19 cellular contexts compared by ENCODE assay signal in the genomic region with DNA sequence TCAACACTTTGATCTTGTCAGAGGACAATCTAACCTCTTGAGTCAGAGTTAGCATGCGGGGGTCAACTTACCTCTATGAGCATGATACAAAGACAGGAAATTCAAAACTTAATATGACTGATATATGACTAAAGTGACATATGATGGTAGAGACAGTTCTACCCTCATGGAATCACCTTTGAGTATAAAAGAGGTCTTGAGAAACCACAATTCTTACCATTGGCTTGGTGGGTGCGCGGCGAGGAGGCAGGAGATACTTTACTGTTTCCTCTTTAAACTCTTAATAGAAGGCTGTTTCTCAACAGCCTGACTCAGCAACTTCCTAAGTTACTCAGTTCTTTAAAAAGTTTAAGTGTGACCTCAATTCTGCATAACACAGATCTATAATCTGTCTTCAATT.
DNase-seq lines count a peak whose midpoint lies in the region; ATAC-seq and TF ChIP-seq lines count a peak whose summit lies in the region.
"Had no signal": no experiment of that assay in that cellular context is flagged by ENCODE, and none has a peak within 500 bp of the region (broad histone marks: within the 10 kb centered on the region; RNA-seq: fewer than 3 reads in every experiment).

No MANE protein-coding gene starts in this region.

- intact Hi-C loops in mammary epithelial cell (cut with micrococcal nuclease) (no loop called here), MCF 10A (cut with micrococcal nuclease) (no loop called here), upper lobe of right lung (cut with DNase I) (no loop called here)

- in situ Hi-C loops in mammary epithelial cell (cut with MboI; ENCODE audit: low sequenced_read_pairs in 2 of 2) = no loop called here

- no peak overlapping the region for H3K4me3 ChIP-seq in mammary epithelial cell (replicated peaks in 1 of 3; ENCODE audit: insufficient read depth in 1 of 3, low read depth in 2 of 3, low read length in 3 of 3)
- H3K4me3 ChIP-seq in choroid plexus epithelial cell (ENCODE audit: low read depth, low read length) = no peak overlapping the region
- H3K4me3 ChIP-seq in upper lobe of right lung = no peak overlapping the region
- H3K4me3 ChIP-seq: dorsolateral prefrontal cortex, GM23338, skin epidermis had no signal

- no peaks in the 10 kb centered on the region for H3K36me3 ChIP-seq in mammary epithelial cell (ENCODE audit: insufficient read depth, low read length)
- H3K36me3 ChIP-seq in upper lobe of right lung = no peaks in the 10 kb centered on the region

- H3K9me3 ChIP-seq in mammary epithelial cell (replicated peaks; ENCODE audit: insufficient read depth, low read length) (no peaks in the 10 kb centered on the region), upper lobe of right lung (no peaks in the 10 kb centered on the region)

- peak; percentile 0 for DNase-seq in mammary epithelial cell
- no peak for DNase-seq in MCF 10A (ENCODE audit: unreplicated experiment)
- peak; percentile 63 to 89 for DNase-seq in NOMO-1 (lab: John Stamatoyannopoulos, UW; ENCODE audit: unreplicated experiment in 2 of 2)
- DNase-seq in choroid plexus epithelial cell (ENCODE audit: low read depth) = peak; percentile 10
- DNase-seq in stimulated activated naive CD8-positive, alpha-beta T cell treated with anti-CD3 and anti-CD28 coated beads, Interleukin-15, Interleukin-2, amounts not matched to agents 100 U/mL and 50 U/mL, for 24 hours = no peak
- DNase-seq in upper lobe of right lung = no peak
- no peak for DNase-seq in glutamatergic neuron
- DNase-seq in NCI-H2171 treated with DMSO at 0.1 percent for 48 hours (lab: John Stamatoyannopoulos, UW) = no peak
- DNase-seq: activated CD4-positive, alpha-beta T cell treated with anti-CD3 and anti-CD28 coated beads, Interleukin-2, amount 10 ng/mL, durations not matched to agents 7 days and 5 days; DMS 273 treated with DMSO at 0.1 percent for 48 hours; dorsolateral prefrontal cortex; mesendoderm; NCI-H1417; NCI-H446 treated with DMSO at 0.1 percent for 48 hours; occipital lobe; T-helper 17 cell had no signal

- H3K27me3 ChIP-seq in mammary epithelial cell (ENCODE audit: insufficient read depth, low read length) = no peaks in the 10 kb centered on the region
- H3K27me3 ChIP-seq in upper lobe of right lung = no peaks in the 10 kb centered on the region
- H3K27me3 ChIP-seq: dorsolateral prefrontal cortex had no signal

- POLR2A ChIA-PET in MCF 10A (lab: Yijun Ruan, JAX) = no interaction called here

- TF ChIP-seq CTCF in mammary epithelial cell (conservative IDR thresholded peaks at IDR 0.05 in 1 of 2, IDR thresholded peaks at IDR 0.05 in 1 of 2; ENCODE audit: extremely low read depth in 1 of 2, insufficient read depth in 1 of 2, low read depth in 1 of 2, low read length in 2 of 2) = no peak
- no peak for TF ChIP-seq CTCF in MCF 10A (IDR thresholded peaks at IDR 0.05; ENCODE audit: unreplicated experiment)
- no peak for TF ChIP-seq CTCF in choroid plexus epithelial cell (conservative IDR thresholded peaks at IDR 0.05; ENCODE audit: low read depth, low read length)
- no peak for TF ChIP-seq CTCF in upper lobe of right lung (IDR thresholded peaks at IDR 0.05)
- no peak for TF ChIP-seq CTCF in glutamatergic neuron (IDR thresholded peaks at IDR 0.05; ENCODE audit: partially characterized antibody, unreplicated experiment)

- dilution Hi-C loops in mammary epithelial cell (cut with HindIII; ENCODE audit: low sequenced_read_pairs) = no loop called here

- no peaks in the 10 kb centered on the region for H3K9me3 Mint-ChIP-seq in MCF 10A (ENCODE audit: unreplicated experiment)
- peaks cover 2% of the 10 kb centered on the region for H3K9me3 Mint-ChIP-seq in glutamatergic neuron (ENCODE audit: unreplicated experiment)
- H3K9me3 Mint-ChIP-seq: activated CD4-positive, alpha-beta T cell treated with anti-CD3 and anti-CD28 coated beads, Interleukin-2, amount 10 ng/mL, durations not matched to agents 7 days and 5 days; activated T-helper 2 cell treated with anti-CD3 and anti-CD28 coated beads, Interferon-gamma antibody, Interleukin-2, Interleukin-4, amounts not matched to agents 10 μg/mL and 5 μg/mL and 100 μg/mL, durations not matched to agents 14 hours and 24 hours and 36 hours; GM23338 had no signal

- H3K27ac Mint-ChIP-seq in MCF 10A (ENCODE audit: low read depth, unreplicated experiment) (no peak overlapping the region), glutamatergic neuron (ENCODE audit: unreplicated experiment) (no peak overlapping the region)
- H3K27ac Mint-ChIP-seq: activated CD4-positive, alpha-beta T cell treated with anti-CD3 and anti-CD28 coated beads, Interleukin-2, amount 10 ng/mL, durations not matched to agents 7 days and 5 days; activated T-helper 2 cell treated with anti-CD3 and anti-CD28 coated beads, Interferon-gamma antibody, Interleukin-2, Interleukin-4, amounts not matched to agents 10 μg/mL and 5 μg/mL and 100 μg/mL, durations not matched to agents 14 hours and 24 hours and 36 hours; T-helper 17 cell had no signal

- H3K4me1 Mint-ChIP-seq in MCF 10A (ENCODE audit: insufficient read depth, unreplicated experiment) (peaks cover 22% of the 10 kb centered on the region), glutamatergic neuron (ENCODE audit: low read depth, unreplicated experiment) (peaks cover under 1% of the 10 kb centered on the region)
- H3K4me1 Mint-ChIP-seq: activated CD4-positive, alpha-beta T cell treated with anti-CD3 and anti-CD28 coated beads, Interleukin-2, amount 10 ng/mL, durations not matched to agents 7 days and 5 days; T-helper 17 cell had no signal

- no peaks in the 10 kb centered on the region for H4K20me1 ChIP-seq in mammary epithelial cell (ENCODE audit: insufficient read depth, low read length)

- CTCF ChIA-PET in mammary epithelial cell (lab: Charles Lee; ENCODE audit: low non-redundant PET) (no interaction called here), MCF 10A (lab: Yijun Ruan, JAX) (no interaction called here)

- H3K36me3 Mint-ChIP-seq in MCF 10A (ENCODE audit: insufficient read depth, unreplicated experiment) (no peaks in the 10 kb centered on the region), glutamatergic neuron (ENCODE audit: unreplicated experiment) (no peaks in the 10 kb centered on the region)

- H3K27ac ChIP-seq in mammary epithelial cell (ENCODE audit: insufficient read depth, low read depth, low read length) (no peak overlapping the region), upper lobe of right lung (no peak overlapping the region)
- H3K27ac ChIP-seq: dorsolateral prefrontal cortex, skin epidermis had no signal

- H3K4me3 Mint-ChIP-seq in MCF 10A (ENCODE audit: unreplicated experiment) = no peak overlapping the region
- no peak overlapping the region for H3K4me3 Mint-ChIP-seq in glutamatergic neuron (ENCODE audit: unreplicated experiment)
- H3K4me3 Mint-ChIP-seq: activated CD4-positive, alpha-beta T cell treated with anti-CD3 and anti-CD28 coated beads, Interleukin-2, amount 10 ng/mL, durations not matched to agents 7 days and 5 days; GM23338; T-helper 17 cell had no signal

- 94% methylated on average over 4 of the region's 4 CpGs for WGBS in mammary epithelial cell (ENCODE audit: low coverage, missing lambda C conversion rate)

- BruUV-seq in mammary epithelial cell (replicated peaks; lab: Mats Ljungman, UMichigan) (no TSS peak), MCF 10A (replicated peaks; lab: Mats Ljungman, UMichigan) (no TSS peak)

- no peak overlapping the region for H3K4me2 ChIP-seq in mammary epithelial cell (ENCODE audit: insufficient read depth, low read depth, low read length)
- H3K4me2 ChIP-seq: GM23338 had no signal

- peak; percentile 49 for ATAC-seq in stimulated activated naive CD8-positive, alpha-beta T cell treated with anti-CD3 and anti-CD28 coated beads, Interleukin-15, Interleukin-2, amounts not matched to agents 100 U/mL and 50 U/mL, for 24 hours
- ATAC-seq in upper lobe of right lung = no peak
- ATAC-seq: GM23338, T-helper 17 cell had no signal

- H2AFZ ChIP-seq in mammary epithelial cell (ENCODE audit: low read depth, low read length) = no peak overlapping the region
- H2AFZ ChIP-seq: GM23338 had no signal

- H3K27me3 Mint-ChIP-seq in MCF 10A (ENCODE audit: insufficient read depth, unreplicated experiment) (no peaks in the 10 kb centered on the region), glutamatergic neuron (ENCODE audit: unreplicated experiment) (no peaks in the 10 kb centered on the region)
- H3K27me3 Mint-ChIP-seq: T-helper 17 cell had no signal

- no peaks in the 10 kb centered on the region for H3K79me2 ChIP-seq in mammary epithelial cell (ENCODE audit: insufficient read depth, low read length)

- H3K4me1 ChIP-seq in mammary epithelial cell (ENCODE audit: insufficient read depth, low read length) = peaks cover 7% of the 10 kb centered on the region
- no peaks in the 10 kb centered on the region for H3K4me1 ChIP-seq in upper lobe of right lung

- H3K9ac ChIP-seq in mammary epithelial cell (ENCODE audit: insufficient read depth, low read length) = no peak overlapping the region

Comparison
In these comparisons a context has a peak if more than half of its experiments do, and no peak if none do; other contexts are left out.
1. DNase-seq: peak in mammary epithelial cell (single experiment), NOMO-1 (2 of 2) and choroid plexus epithelial cell (single experiment); none in MCF 10A (single experiment), stimulated activated naive CD8-positive, alpha-beta T cell treated with anti-CD3 and anti-CD28 coated beads, Interleukin-15, Interleukin-2, amounts not matched to agents 100 U/mL and 50 U/mL, for 24 hours (single experiment), upper lobe of right lung (single experiment), glutamatergic neuron (single experiment) and NCI-H2171 treated with DMSO at 0.1 percent for 48 hours (single experiment).